Comparison of ENCODE assay signal across 8 cellular contexts in genomic region chr11:63945482-63946163, GRCh38. TPM values are rescaled to one million over a fixed set of nuclear protein-coding genes. Genes with fewer than 3 reads are reported as not detected.
DNase-seq lines count a peak whose midpoint lies in the region; ATAC-seq and TF ChIP-seq lines count a peak whose summit lies in the region.

No MANE protein-coding gene starts in this region.

- H3K36me3 ChIP-seq in breast epithelium (no peaks in the 10 kb centered on the region), skeletal muscle satellite cell (ENCODE audit: insufficient read depth, low read length) (peaks cover 17% of the 10 kb centered on the region)

- H3K4me2 ChIP-seq in skeletal muscle satellite cell (ENCODE audit: low read length): peak overlapping the region; percentile 58

- peaks cover 0 to 6% of the 10 kb centered on the region in 2 donors for H3K4me1 ChIP-seq in breast epithelium
- peaks cover 11% of the 10 kb centered on the region for H3K4me1 ChIP-seq in skeletal muscle satellite cell (ENCODE audit: control insufficient read depth, insufficient read depth, low read length)

- peak overlapping the region; percentile 70 to 71 for H3K27ac ChIP-seq in breast epithelium

- no peaks in the 10 kb centered on the region for H3K9me3 ChIP-seq in breast epithelium
- no peaks in the 10 kb centered on the region for H3K9me3 ChIP-seq in skeletal muscle satellite cell (replicated peaks; ENCODE audit: low read length)

- H3K27me3 ChIP-seq in breast epithelium (no peaks in the 10 kb centered on the region), skeletal muscle satellite cell (ENCODE audit: control insufficient read depth, insufficient read depth, low read length) (no peaks in the 10 kb centered on the region)

- no peak for TF ChIP-seq POLR2A in breast epithelium (IDR thresholded peaks at IDR 0.05)

- peak; percentile 90 to 96 (median 93) for TF ChIP-seq CTCF in breast epithelium (IDR thresholded peaks at IDR 0.05)

- H3K9ac ChIP-seq in skeletal muscle satellite cell (ENCODE audit: low read depth, low read length): peak overlapping the region; percentile 42

- H3K4me3 ChIP-seq in breast epithelium (peak overlapping the region; percentile 4 to 42 (median 12)), skeletal muscle satellite cell (ENCODE audit: low read length) (peak overlapping the region; percentile 9)

- ATAC-seq in HG02763 (IDR thresholded peaks at IDR 0.05; ENCODE audit: unreplicated experiment): no peak

- intact Hi-C loops in breast epithelium (cut with DNase I; ENCODE audit: low total_unique reads): loop anchor here (5.0 kb wide), 1 partner anchor 108 kb away; the partner anchor contains the start of gene MARK2

- DNase-seq in NOMO-1 (lab: John Stamatoyannopoulos, UW; ENCODE audit: unreplicated experiment in 2 of 2): peak; percentile 14 to 49
- DNase-seq in NOMO-1 treated with dmso at 0.1 percent for 144 hours (lab: John Stamatoyannopoulos, UW; ENCODE audit: unreplicated experiment): no peak
- peak; percentile 65 for DNase-seq in NCI-H146 (lab: John Stamatoyannopoulos, UW)
- peak; percentile 25 for DNase-seq in T1000 (lab: John Stamatoyannopoulos, UW)
- DNase-seq in breast epithelium (ENCODE audit: low spot score in 2 of 2): peak; percentile 82 to 93
- DNase-seq in inferior parietal cortex (ENCODE audit: extremely low spot score): peak; percentile 85

RNA-seq across cellular contexts. Expression of gene NAA40, which starts 6.8 kb away (rescaled TPM):
- total RNA-seq in breast epithelium: 10 to 100 TPM in 2 of 3 donors, 1 to 10 TPM in 1; 5.9 to 27.4 (median 19.7) TPM
- total RNA-seq in skeletal muscle satellite cell (2012; rRNA removed): 9.0 and 12.2 TPM in 2 replicates

RNA-seq across cellular contexts. Expression of gene RCOR2, which starts 28.7 kb away (rescaled TPM):
- total RNA-seq in breast epithelium: under 1 TPM; 0.16 to 0.33 (median 0.29) TPM
- total RNA-seq in skeletal muscle satellite cell (2012; rRNA removed): 3.0 and 5.5 TPM in 2 replicates

RNA-seq across cellular contexts. Expression of gene COX8A, which starts 28.8 kb away (rescaled TPM):
- 100 to 1,000 TPM; 257 to 326 (median 293) TPM for total RNA-seq in breast epithelium
- total RNA-seq in skeletal muscle satellite cell (2012; rRNA removed): 355 and 475 TPM in 2 replicates

RNA-seq across cellular contexts. Expression of gene OTUB1, which starts 40.6 kb away (rescaled TPM):
- total RNA-seq in breast epithelium: 10 to 100 TPM; 50.9 to 81.4 (median 79.3) TPM
- 40.6 and 44.6 TPM in 2 replicates for total RNA-seq in skeletal muscle satellite cell (2012; rRNA removed)
